22 cellular contexts compared by ENCODE assay signal in genomic region chr6:42341221-42341620, GRCh38.
"Had no signal": no experiment of that assay in that cellular context is flagged by ENCODE, and none has a peak within 500 bp of the region (broad histone marks: within the 10 kb centered on the region; RNA-seq: fewer than 3 reads in every experiment).

No MANE protein-coding gene starts in this region.

- H3K9me3 Mint-ChIP-seq: activated naive CD8-positive, alpha-beta T cell treated with anti-CD3 and anti-CD28 coated beads for 36 hours; central memory CD8-positive, alpha-beta T cell; mesothelial cell of epicardium; naive thymus-derived CD8-positive, alpha-beta T cell; stimulated activated naive B cell treated with anti-CD40 and anti-IgM and Interleukin-4, amounts not matched to agents 10 μg/mL and 1 μg/mL and 100 μg/mL, for 72 hours had no signal

- DNase-seq: activated CD4-positive, CD25-positive, alpha-beta regulatory T cell; activated gamma-delta T cell treated with Interleukin-2 at 50 U/mL for 16 hours; activated naive CD8-positive, alpha-beta T cell treated with anti-CD3 and anti-CD28 coated beads for 36 hours; amniotic stem cell; dorsolateral prefrontal cortex; gastrocnemius medialis; hippocampal formation; kidney glomerular epithelial cell; left ventricle myocardium inferior; mammary epithelial cell; naive thymus-derived CD8-positive, alpha-beta T cell; retina; sigmoid colon; stimulated activated naive B cell treated with anti-CD40 and anti-IgM and Interleukin-4, amounts not matched to agents 10 μg/mL and 1 μg/mL and 100 μg/mL, for 72 hours; transverse colon had no signal

- H3K4me3 ChIP-seq: breast epithelium, dorsolateral prefrontal cortex, esophagus muscularis mucosa, gastrocnemius medialis, left ventricle myocardium inferior, sigmoid colon, smooth muscle cell, transverse colon had no signal

- H3K27ac ChIP-seq: breast epithelium, dorsolateral prefrontal cortex, esophagus muscularis mucosa, gastrocnemius medialis, left ventricle myocardium inferior, sigmoid colon, transverse colon had no signal

- H3K4me1 Mint-ChIP-seq: stimulated activated naive B cell treated with anti-CD40 and anti-IgM and Interleukin-4, amounts not matched to agents 10 μg/mL and 1 μg/mL and 100 μg/mL, for 72 hours had no signal

- H3K27me3 Mint-ChIP-seq: activated naive CD8-positive, alpha-beta T cell treated with anti-CD3 and anti-CD28 coated beads for 36 hours; central memory CD8-positive, alpha-beta T cell; naive thymus-derived CD8-positive, alpha-beta T cell; progenitor cell of endocrine pancreas had no signal

- H3K36me3 ChIP-seq: breast epithelium, esophagus muscularis mucosa, gastrocnemius medialis, left ventricle myocardium inferior, sigmoid colon, transverse colon had no signal

- H3K4me2 ChIP-seq: smooth muscle cell had no signal

- H3K4me3 Mint-ChIP-seq: activated naive CD8-positive, alpha-beta T cell treated with anti-CD3 and anti-CD28 coated beads for 36 hours; central memory CD8-positive, alpha-beta T cell; mesothelial cell of epicardium; naive thymus-derived CD8-positive, alpha-beta T cell; stimulated activated naive B cell treated with anti-CD40 and anti-IgM and Interleukin-4, amounts not matched to agents 10 μg/mL and 1 μg/mL and 100 μg/mL, for 72 hours had no signal

- H3K27me3 ChIP-seq: breast epithelium, dorsolateral prefrontal cortex, esophagus muscularis mucosa, gastrocnemius medialis, sigmoid colon, transverse colon had no signal

- H3K27ac Mint-ChIP-seq: activated naive CD8-positive, alpha-beta T cell treated with anti-CD3 and anti-CD28 coated beads for 36 hours; mesothelial cell of epicardium; progenitor cell of endocrine pancreas; stimulated activated naive B cell treated with anti-CD40 and anti-IgM and Interleukin-4, amounts not matched to agents 10 μg/mL and 1 μg/mL and 100 μg/mL, for 72 hours had no signal

- H3K4me1 ChIP-seq: breast epithelium, gastrocnemius medialis, left ventricle myocardium inferior had no signal

- H3K9me3 ChIP-seq: breast epithelium, esophagus muscularis mucosa, gastrocnemius medialis, left ventricle myocardium inferior, sigmoid colon, transverse colon had no signal

- ATAC-seq: gastrocnemius medialis; naive thymus-derived CD8-positive, alpha-beta T cell; SK-N-SH treated with all-trans-retinoic acid at 6 μM for 48 hours; stimulated activated naive B cell treated with anti-CD40 and anti-IgM and Interleukin-4, amounts not matched to agents 10 μg/mL and 1 μg/mL and 100 μg/mL, for 72 hours had no signal

- H3K36me3 Mint-ChIP-seq: stimulated activated naive B cell treated with anti-CD40 and anti-IgM and Interleukin-4, amounts not matched to agents 10 μg/mL and 1 μg/mL and 100 μg/mL, for 72 hours had no signal
